16 cellular contexts compared by ENCODE assay signal in genomic region chr2:111692311-111692710, GRCh38.
"Had no signal": no experiment of that assay in that cellular context is flagged by ENCODE, and none has a peak within 500 bp of the region (broad histone marks: within the 10 kb centered on the region; RNA-seq: fewer than 3 reads in every experiment).

No MANE protein-coding gene starts in this region.

- H3K4me3 ChIP-seq: adrenal gland, body of pancreas, esophagus squamous epithelium, gastrocnemius medialis, hepatocyte, stomach, thoracic aorta, uterus had no signal

- H3K27ac ChIP-seq: adrenal gland, body of pancreas, gastrocnemius medialis, stomach, thoracic aorta, uterus had no signal

- H3K4me1 ChIP-seq: adrenal gland, body of pancreas, gastrocnemius medialis, uterus had no signal

- H3K9me3 ChIP-seq: adrenal gland, body of pancreas, gastrocnemius medialis, stomach, thoracic aorta had no signal

- H3K27ac Mint-ChIP-seq: nephron progenitor cell had no signal

- H2AFZ ChIP-seq: hepatocyte had no signal

- H3K36me3 ChIP-seq: adrenal gland, esophagus squamous epithelium, gastrocnemius medialis, stomach, thoracic aorta, uterus had no signal

- H3K4me2 ChIP-seq: hepatocyte had no signal

- H3K79me2 ChIP-seq: hepatocyte had no signal

- H3K4me3 Mint-ChIP-seq: central memory CD8-positive, alpha-beta T cell; nephron progenitor cell had no signal

- H3K27me3 Mint-ChIP-seq: central memory CD8-positive, alpha-beta T cell had no signal

- DNase-seq: activated CD4-positive, alpha-beta T cell treated with anti-CD3 and anti-CD28 coated beads, Interleukin-2, amount 50 U/mL, for 1 hour; activated CD4-positive, CD25-positive, alpha-beta regulatory T cell; activated naive CD4-positive, alpha-beta T cell treated with anti-CD3 and anti-CD28 coated beads, Interleukin-2, amount 50 U/mL, for 16 hours; activated T-cell treated with anti-CD3 and anti-CD28 coated beads, Interleukin-2, amount 50 U/mL, for 1 hour; adrenal gland; body of pancreas; esophagus squamous epithelium; gastrocnemius medialis; mesendoderm; nephron progenitor cell; stimulated activated CD4-positive, alpha-beta T cell treated with anti-CD3 and anti-CD28 coated beads, Interleukin-15, amount 100 ng/mL, for 24 hours; stomach; uterus had no signal

- H3K4me1 Mint-ChIP-seq: central memory CD8-positive, alpha-beta T cell had no signal

- H3K9me3 Mint-ChIP-seq: central memory CD8-positive, alpha-beta T cell had no signal

- ATAC-seq: body of pancreas, gastrocnemius medialis had no signal
